Comparison of ENCODE assay signal across 8 cellular contexts in the genomic region with DNA sequence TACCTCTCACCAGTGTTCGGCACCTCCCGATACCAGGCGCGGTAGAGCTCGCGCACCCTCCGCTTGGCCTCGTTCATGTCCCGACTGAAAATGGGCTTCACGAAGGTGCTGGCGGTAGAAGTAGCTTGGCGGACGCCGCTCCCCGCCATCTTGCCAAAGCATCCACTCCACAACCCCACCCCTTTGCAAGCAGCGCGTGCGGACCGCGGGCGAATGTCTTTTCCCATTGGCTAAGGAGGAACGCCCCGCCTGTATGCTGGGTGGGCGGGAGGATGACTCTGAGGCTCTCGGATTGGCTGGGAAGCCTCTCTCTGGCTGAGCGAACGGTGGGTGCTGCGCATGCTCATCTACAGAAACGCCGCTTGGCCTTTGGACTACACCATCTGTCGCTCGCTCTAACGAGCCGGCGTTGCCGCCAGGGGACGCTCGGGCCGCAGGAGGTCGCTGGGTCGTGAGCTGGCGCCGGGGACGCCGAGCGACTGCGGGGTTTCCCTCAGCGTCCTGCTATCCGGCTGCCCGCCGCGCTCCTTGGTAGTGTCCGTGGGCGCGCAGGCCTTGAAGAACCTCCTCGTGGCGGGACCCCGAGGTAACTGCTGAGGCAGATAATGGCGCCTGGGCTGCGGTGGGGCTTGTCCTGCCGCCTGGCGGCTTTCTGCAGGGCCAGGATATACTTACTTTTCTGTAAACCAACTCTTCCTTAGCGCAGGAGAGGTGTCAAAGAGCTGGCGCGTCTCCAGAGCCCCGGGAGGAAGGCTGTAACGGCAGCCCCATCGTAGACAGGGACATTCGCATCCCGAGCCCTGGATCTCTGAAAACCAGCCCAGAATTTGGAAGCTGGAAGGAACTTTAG. TPM values are rescaled to one million over a fixed set of nuclear protein-coding genes. Genes with fewer than 3 reads are reported as not detected.
DNase-seq lines count a peak whose midpoint lies in the region; ATAC-seq and TF ChIP-seq lines count a peak whose summit lies in the region.

TSS of gene NDUFA6 (minus strand) at position 177 of the 850 bp plus-strand sequence. CDS start at position 149, 28 bp downstream.

- POLR2A ChIA-PET in activated CD4-positive, alpha-beta memory T cell treated with anti-CD3 and anti-CD28 coated beads for 36 hours (lab: Charles Lee) = interaction anchor here (0.6 to 4.3 kb wide), 29 partner anchors 11 to 523 kb away, joined by 3 to 52 read pairs (median 4); partner anchors contain the start of genes CCDC134, CENPM, DESI1 and NAGA

- H3K27ac ChIP-seq in dorsolateral prefrontal cortex = peak within 1 kb of the TSS; percentile 73 to 99 (median 94)
- H3K27ac ChIP-seq in right lobe of liver = peak within 1 kb of the TSS; percentile 88 to 99 (median 89)

- H3K4me3 ChIP-seq in dorsolateral prefrontal cortex (peak within 1 kb of the TSS; percentile 66 to 99 (median 92)), right lobe of liver (peak within 1 kb of the TSS; percentile 64 to 95 (median 77))

- TF ChIP-seq CTCF in dorsolateral prefrontal cortex (IDR thresholded peaks at IDR 0.05 in 54 of 56, conservative IDR thresholded peaks at IDR 0.05 in 2 of 56; ENCODE audit: low read depth in 1 of 56, partially characterized antibody in 56 of 56) (peak; percentile 74 to 99 (median 96)), right lobe of liver (IDR thresholded peaks at IDR 0.05) (peak; percentile 96 to 98 (median 96))

- H3K27me3 ChIP-seq in dorsolateral prefrontal cortex (no peaks in the 10 kb centered on the region), right lobe of liver (no peaks in the 10 kb centered on the region)

- peak within 1 kb of the TSS; percentile 99 for H3K27ac Mint-ChIP-seq in activated CD4-positive, alpha-beta memory T cell treated with anti-CD3 and anti-CD28 coated beads for 36 hours

- H3K36me3 ChIP-seq in right lobe of liver = peaks cover 0 to 11% (median 5%) of the 10 kb centered on the region in 4 donors

- TF ChIP-seq POLR2A in right lobe of liver (IDR thresholded peaks at IDR 0.05) = peak; percentile 92

- no peaks in the 10 kb centered on the region for H3K27me3 Mint-ChIP-seq in activated CD4-positive, alpha-beta memory T cell treated with anti-CD3 and anti-CD28 coated beads for 36 hours

- 0% methylated on average over 10 of the region's 70 CpGs for WGBS in right lobe of liver (ENCODE audit: insufficient coverage, low coverage, low lambda C conversion rate, missing lambda C conversion rate)

- H3K9me3 ChIP-seq in right lobe of liver = no peaks in the 10 kb centered on the region

- ATAC-seq in GM19395 (IDR thresholded peaks at IDR 0.05; ENCODE audit: unreplicated experiment) (peak; percentile 94), HG03571 (IDR thresholded peaks at IDR 0.05; ENCODE audit: unreplicated experiment) (peak; percentile 93), right lobe of liver (peak; percentile 94 to 99 (median 95))

- peak within 1 kb of the TSS; percentile 97 for H3K4me3 Mint-ChIP-seq in activated CD4-positive, alpha-beta memory T cell treated with anti-CD3 and anti-CD28 coated beads for 36 hours

- H3K9me3 Mint-ChIP-seq in activated CD4-positive, alpha-beta memory T cell treated with anti-CD3 and anti-CD28 coated beads for 36 hours = peaks cover 7% of the 10 kb centered on the region

- CTCF ChIA-PET in activated CD4-positive, alpha-beta memory T cell treated with anti-CD3 and anti-CD28 coated beads for 36 hours (lab: Charles Lee) = interaction anchor here (0.7 to 5.5 kb wide), 29 partner anchors 9 to 383 kb away, joined by 3 to 75 read pairs (median 4); partner anchors contain the start of genes CENPM, NAGA, SEPTIN3 and SMDT1

- peaks cover 32% of the 10 kb centered on the region for H3K36me3 Mint-ChIP-seq in activated CD4-positive, alpha-beta memory T cell treated with anti-CD3 and anti-CD28 coated beads for 36 hours

- intact Hi-C loops in activated CD4-positive, alpha-beta memory T cell treated with anti-CD3 and anti-CD28 coated beads for 36 hours (cut with micrococcal nuclease) = loop anchor here (1.0 to 5.0 kb wide), 11 partner anchors 11 to 461 kb away; partner anchors contain the start of genes NAGA, SERHL2 and SREBF2
- intact Hi-C loops in dorsolateral prefrontal cortex (cut with DNase I) (loop anchor here (1.0 to 5.0 kb wide), 5 partner anchors 12 to 351 kb away; partner anchors contain the start of genes SEPTIN3 (in 1 of the 2) and SMDT1 (in 1 of the 2)), right lobe of liver (cut with DNase I) (no loop called here)

- peaks cover 0 to 13% (median 2%) of the 10 kb centered on the region in 4 donors for H3K4me1 ChIP-seq in right lobe of liver

- peaks cover 26% of the 10 kb centered on the region for H3K4me1 Mint-ChIP-seq in activated CD4-positive, alpha-beta memory T cell treated with anti-CD3 and anti-CD28 coated beads for 36 hours (ENCODE audit: low read depth)

- DNase-seq in CD1c-positive myeloid dendritic cell (ENCODE audit: extremely low spot score) (peak; percentile 100), NCI-H82 (lab: John Stamatoyannopoulos, UW) (peak; percentile 99), dorsolateral prefrontal cortex (peak; percentile 99), right lobe of liver (peak; percentile 98 to 99 (median 99))
- DNase-seq in activated CD4-positive, alpha-beta memory T cell treated with anti-CD3 and anti-CD28 coated beads for 36 hours = peak; percentile 99
- peak; percentile 95 to 97 for DNase-seq in stimulated activated CD4-positive, alpha-beta T cell treated with anti-CD3 and anti-CD28 coated beads, Interleukin-4, amount 100 ng/mL, for 48 hours (ENCODE audit: low read depth in 2 of 2)

RNA-seq across cellular contexts. Expression of gene NDUFA6, which starts in this region (rescaled TPM):
- total RNA-seq in activated CD4-positive, alpha-beta memory T cell treated with anti-CD3 and anti-CD28 coated beads for 36 hours = 100 to 1,000 TPM; 124 to 129 TPM
- total RNA-seq in dorsolateral prefrontal cortex (10 to 100 TPM; 33.6 to 81.3 (median 55.8) TPM), right lobe of liver (10 to 100 TPM; 34.9 to 67.5 (median 51.6) TPM)

Comparison
In these comparisons a context has a peak if more than half of its experiments do, and no peak if none do; other contexts are left out.
1. Peak in every context shown above with its lines: DNase-seq, ATAC-seq, H3K4me3 ChIP-seq and H3K27ac ChIP-seq.
2. intact Hi-C loops: an anchor here in activated CD4-positive, alpha-beta memory T cell treated with anti-CD3 and anti-CD28 coated beads for 36 hours (1.0 to 5.0 kb wide) and dorsolateral prefrontal cortex (1.0 to 5.0 kb wide); none called in right lobe of liver.